Comparison of ENCODE assay signal across 8 cellular contexts in the genomic region with DNA sequence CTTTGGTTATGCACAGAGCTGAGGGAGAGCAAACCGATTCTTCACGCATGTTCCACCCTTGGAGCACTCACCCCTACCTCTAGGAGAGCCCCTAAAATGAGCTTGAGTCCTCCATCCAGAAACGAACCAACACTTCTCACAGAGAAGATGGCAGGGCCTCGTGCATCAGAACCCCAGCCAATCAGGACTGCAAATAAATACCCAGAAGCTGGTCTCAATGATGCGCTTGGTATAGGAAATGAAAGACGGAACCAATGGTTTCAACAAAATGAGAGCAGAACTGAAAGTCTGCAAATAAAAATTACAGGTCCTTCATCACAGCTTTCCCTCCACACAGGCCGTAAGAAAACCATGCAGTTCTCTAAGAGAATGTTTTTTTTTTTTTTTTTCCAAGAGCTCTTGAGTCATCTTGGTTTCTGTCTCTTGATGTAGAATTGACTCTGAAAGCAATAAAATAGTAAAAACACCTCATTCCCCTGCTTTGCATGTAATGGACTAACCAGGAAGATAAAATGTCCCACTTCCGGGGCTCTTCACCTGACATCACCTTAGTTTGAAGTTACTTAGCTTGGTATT. TPM values are rescaled to one million over a fixed set of nuclear protein-coding genes. Genes with fewer than 3 reads are reported as not detected.
DNase-seq lines count a peak whose midpoint lies in the region; ATAC-seq, FAIRE-seq and TF ChIP-seq lines count a peak whose summit lies in the region.

No MANE protein-coding gene starts in this region.

- no peak overlapping the region for H3K9ac ChIP-seq in astrocyte (ENCODE audit: low read length)

- H3K36me3 Mint-ChIP-seq in CD4-positive, CD25-positive, alpha-beta regulatory T cell: no peaks in the 10 kb centered on the region
- H3K36me3 Mint-ChIP-seq in astrocyte (ENCODE audit: low read depth, unreplicated experiment): no peaks in the 10 kb centered on the region
- H3K36me3 Mint-ChIP-seq in effector memory CD8-positive, alpha-beta T cell (ENCODE audit: insufficient read depth): peaks cover 5% of the 10 kb centered on the region

- no peak overlapping the region for H2AFZ ChIP-seq in astrocyte (ENCODE audit: low read depth, low read length)

- H3K27me3 ChIP-seq in CD4-positive, CD25-positive, alpha-beta regulatory T cell (ENCODE audit: control insufficient read depth, insufficient read depth, low read length): no peaks in the 10 kb centered on the region
- H3K27me3 ChIP-seq in astrocyte (ENCODE audit: insufficient read depth, low read length): no peaks in the 10 kb centered on the region

- no peak for FAIRE-seq in astrocyte (lab: Jason Lieb, UNC)

- H3K79me2 ChIP-seq in astrocyte (ENCODE audit: insufficient read depth, low read length): no peaks in the 10 kb centered on the region

- H3K4me1 ChIP-seq in CD4-positive, CD25-positive, alpha-beta regulatory T cell (ENCODE audit: control insufficient read depth, insufficient read depth, low read length, poor library complexity, severe bottlenecking): peaks cover 85% of the 10 kb centered on the region
- peaks cover 41% of the 10 kb centered on the region for H3K4me1 ChIP-seq in astrocyte (ENCODE audit: insufficient read depth, low read length)

- peak overlapping the region; percentile 22 for H3K4me3 ChIP-seq in CD4-positive, CD25-positive, alpha-beta regulatory T cell (ENCODE audit: low read depth, low read length)
- no peak overlapping the region for H3K4me3 ChIP-seq in astrocyte (ENCODE audit: insufficient read depth, low read depth, low read length)

- H3K4me2 ChIP-seq in astrocyte (ENCODE audit: low read length): no peak overlapping the region

- intact Hi-C loops in left cardiac atrium (cut with DNase I): loop anchor here in 1 of 2 donors (10.0 kb wide), 1 partner anchor 516 kb away; no protein-coding TSS in a partner anchor

- peaks cover 47 to 93% (median 66%) of the 10 kb centered on the region in 4 donors for H3K4me1 Mint-ChIP-seq in CD4-positive, CD25-positive, alpha-beta regulatory T cell
- H3K4me1 Mint-ChIP-seq in astrocyte (ENCODE audit: low read depth, unreplicated experiment): peaks cover 55% of the 10 kb centered on the region
- peaks cover 70 to 71% of the 10 kb centered on the region in 2 donors for H3K4me1 Mint-ChIP-seq in effector memory CD8-positive, alpha-beta T cell (ENCODE audit: low read depth in 2 of 2)

- H3K27ac Mint-ChIP-seq in CD4-positive, CD25-positive, alpha-beta regulatory T cell: peak overlapping the region; percentile 62 to 96 (median 94)
- H3K27ac Mint-ChIP-seq in astrocyte (ENCODE audit: unreplicated experiment): peak overlapping the region; percentile 64
- H3K27ac Mint-ChIP-seq in effector memory CD8-positive, alpha-beta T cell: no peak overlapping the region

- peak overlapping the region; percentile 58 for H3K27ac ChIP-seq in CD4-positive, CD25-positive, alpha-beta regulatory T cell (ENCODE audit: insufficient read depth, low read length, poor library complexity, severe bottlenecking)
- no peak overlapping the region for H3K27ac ChIP-seq in astrocyte (ENCODE audit: low read depth, low read length)

- no peaks in the 10 kb centered on the region for H4K20me1 ChIP-seq in astrocyte (ENCODE audit: insufficient read depth, low read length)

- DNase-seq in CD4-positive, CD25-positive, alpha-beta regulatory T cell: peak in 2 of 3 donors; percentile 32 to 80
- DNase-seq in astrocyte (ENCODE audit: low read depth): peak; percentile 19
- no peak for DNase-seq in left cardiac atrium
- no peak for DNase-seq in effector memory CD8-positive, alpha-beta T cell
- no peak for DNase-seq in NCI-H526 treated with DMSO at 0.1 percent for 48 hours (lab: John Stamatoyannopoulos, UW)
- no peak for DNase-seq in SW 1271 (lab: John Stamatoyannopoulos, UW)

- H3K36me3 ChIP-seq in CD4-positive, CD25-positive, alpha-beta regulatory T cell (ENCODE audit: control insufficient read depth, insufficient read depth, low read length): no peaks in the 10 kb centered on the region
- no peaks in the 10 kb centered on the region for H3K36me3 ChIP-seq in astrocyte (ENCODE audit: insufficient read depth, low read length)

- ATAC-seq in CD4-positive, CD25-positive, alpha-beta regulatory T cell (ENCODE audit: low read depth in 2 of 2): peak; percentile 7 to 14
- ATAC-seq in GM19452 (IDR thresholded peaks at IDR 0.05; ENCODE audit: unreplicated experiment): peak; percentile 47
- ATAC-seq in HG03520 (IDR thresholded peaks at IDR 0.05; ENCODE audit: unreplicated experiment): peak; percentile 52
- ATAC-seq in left cardiac atrium: no peak
- ATAC-seq in effector memory CD8-positive, alpha-beta T cell (replicated peaks): no peak

- H3K9me3 Mint-ChIP-seq in CD4-positive, CD25-positive, alpha-beta regulatory T cell: peaks cover 0 to 1% (median 0%) of the 10 kb centered on the region in 7 donors
- no peaks in the 10 kb centered on the region for H3K9me3 Mint-ChIP-seq in astrocyte (ENCODE audit: unreplicated experiment)
- no peaks in the 10 kb centered on the region for H3K9me3 Mint-ChIP-seq in effector memory CD8-positive, alpha-beta T cell

- H3K9me3 ChIP-seq in CD4-positive, CD25-positive, alpha-beta regulatory T cell (ENCODE audit: control insufficient read depth in 2 of 2, low read length in 2 of 2): no peaks in the 10 kb centered on the region
- H3K9me3 ChIP-seq in astrocyte (ENCODE audit: insufficient read depth, low read depth, low read length): no peaks in the 10 kb centered on the region

- no peaks in the 10 kb centered on the region for H3K27me3 Mint-ChIP-seq in CD4-positive, CD25-positive, alpha-beta regulatory T cell
- H3K27me3 Mint-ChIP-seq in astrocyte (ENCODE audit: low read depth, unreplicated experiment): no peaks in the 10 kb centered on the region
- H3K27me3 Mint-ChIP-seq in effector memory CD8-positive, alpha-beta T cell: no peaks in the 10 kb centered on the region

- H3K4me3 Mint-ChIP-seq in CD4-positive, CD25-positive, alpha-beta regulatory T cell: peak overlapping the region; percentile 69 to 83 (median 74)
- H3K4me3 Mint-ChIP-seq in astrocyte (ENCODE audit: unreplicated experiment): no peak overlapping the region
- peak overlapping the region in 1 of 2 donors; percentile 21 for H3K4me3 Mint-ChIP-seq in effector memory CD8-positive, alpha-beta T cell

- no peak for TF ChIP-seq CTCF in astrocyte (IDR thresholded peaks at IDR 0.05; ENCODE audit: insufficient read depth, low read depth, low read length)

RNA-seq across cellular contexts. Expression of a gene that starts 23.8 kb away (rescaled TPM):
- 1,887 TPM for total RNA-seq in CD4-positive, CD25-positive, alpha-beta regulatory T cell
- polyA plus RNA-seq in CD4-positive, CD25-positive, alpha-beta regulatory T cell: 100 to 1,000 TPM; 630 to 812 (median 656) TPM
- total RNA-seq in astrocyte (250 and 319 TPM in 2 replicates), left cardiac atrium (10 to 100 TPM; 76.3 to 78.7 TPM)

Comparison
In these comparisons a context has a peak if more than half of its experiments do, and no peak if none do; other contexts are left out.
1. ATAC-seq: peak in CD4-positive, CD25-positive, alpha-beta regulatory T cell (2 of 2), GM19452 (single experiment) and HG03520 (single experiment); none in left cardiac atrium (0 of 2) and effector memory CD8-positive, alpha-beta T cell (single experiment).
2. DNase-seq: peak in CD4-positive, CD25-positive, alpha-beta regulatory T cell (2 of 3) and astrocyte (single experiment); none in left cardiac atrium (single experiment), effector memory CD8-positive, alpha-beta T cell (0 of 3), NCI-H526 treated with DMSO at 0.1 percent for 48 hours (single experiment) and SW 1271 (0 of 2).
3. H3K27ac Mint-ChIP-seq: peak in CD4-positive, CD25-positive, alpha-beta regulatory T cell (3 of 3) and astrocyte (single experiment); none in effector memory CD8-positive, alpha-beta T cell (0 of 2).